Comparison of ENCODE assay signal across 11 cellular contexts in genomic region chr1:116311756-116312691, GRCh38.
DNase-seq lines count a peak whose midpoint lies in the region; ATAC-seq and TF ChIP-seq lines count a peak whose summit lies in the region.
"Had no signal": no experiment of that assay in that cellular context is flagged by ENCODE, and none has a peak within 500 bp of the region (broad histone marks: within the 10 kb centered on the region; RNA-seq: fewer than 3 reads in every experiment).

No MANE protein-coding gene starts in this region.

- intact Hi-C loops in left lung (cut with DNase I) (no loop called here), uterus (cut with DNase I; ENCODE audit: low total_unique reads) (no loop called here)

- TF ChIP-seq POLR2A in suprapubic skin (IDR thresholded peaks at IDR 0.05) (no peak), uterus (IDR thresholded peaks at IDR 0.05) (no peak)

- H3K36me3 ChIP-seq in SJCRH30 (no peaks in the 10 kb centered on the region), left lung (no peaks in the 10 kb centered on the region), suprapubic skin (no peaks in the 10 kb centered on the region), uterus (no peaks in the 10 kb centered on the region)

- H3K4me1 ChIP-seq in SJCRH30 (peaks cover 15% of the 10 kb centered on the region), left lung (peaks cover 5 to 10% of the 10 kb centered on the region in 2 donors), suprapubic skin (peaks cover 47% of the 10 kb centered on the region), uterus (no peaks in the 10 kb centered on the region)

- no peak overlapping the region for H3K4me3 ChIP-seq in SJCRH30
- no peak overlapping the region for H3K4me3 ChIP-seq in left lung
- no peak overlapping the region for H3K4me3 ChIP-seq in suprapubic skin
- H3K4me3 ChIP-seq in uterus = no peak overlapping the region
- H3K4me3 ChIP-seq: testis had no signal

- in situ Hi-C loops in KBM-7 (cut with MboI; ENCODE audit: low pct_unique_long_range_greater_than_20kb, low sequenced_read_pairs) = no loop called here

- TF ChIP-seq EP300 in suprapubic skin (IDR thresholded peaks at IDR 0.05) = no peak

- H3K27me3 ChIP-seq in SJCRH30 = no peaks in the 10 kb centered on the region
- no peaks in the 10 kb centered on the region for H3K27me3 ChIP-seq in left lung
- no peaks in the 10 kb centered on the region for H3K27me3 ChIP-seq in suprapubic skin
- H3K27me3 ChIP-seq in uterus = no peaks in the 10 kb centered on the region
- H3K27me3 ChIP-seq: testis had no signal

- peak; percentile 74 for ATAC-seq in left lung

- no peak overlapping the region; the same call in 1 of the 2 replicates for H3K27ac ChIP-seq in SJCRH30
- H3K27ac ChIP-seq in left lung = peak overlapping the region; percentile 30 to 40
- H3K27ac ChIP-seq in suprapubic skin = peak overlapping the region; percentile 72
- H3K27ac ChIP-seq in uterus = no peak overlapping the region
- H3K27ac ChIP-seq: testis had no signal

- DNase-seq in NCI-H2081 (lab: John Stamatoyannopoulos, UW) (peak; percentile 24 to 58), NCI-H2081 treated with DMSO at 0.1 percent for 48 hours (lab: John Stamatoyannopoulos, UW) (no peak), SJCRH30 (peak; percentile 48 to 82), left lung (peak in 1 of 2 donors; percentile 48), suprapubic skin (ENCODE audit: low spot score in 2 of 2) (no peak), uterus (no peak), KBM-7 (no peak), GOT3 (lab: John Stamatoyannopoulos, UW) (no peak)
- DNase-seq: activated T-cell treated with anti-CD3 and anti-CD28 coated beads for 4 hours, cerebellar nuclear complex, testis had no signal

- no peaks in the 10 kb centered on the region for H3K9me3 ChIP-seq in SJCRH30 (replicated peaks)
- H3K9me3 ChIP-seq in left lung = no peaks in the 10 kb centered on the region
- H3K9me3 ChIP-seq in suprapubic skin = no peaks in the 10 kb centered on the region
- H3K9me3 ChIP-seq in uterus = no peaks in the 10 kb centered on the region
- H3K9me3 ChIP-seq: testis had no signal

- no peak for TF ChIP-seq CTCF in left lung (IDR thresholded peaks at IDR 0.05)
- no peak for TF ChIP-seq CTCF in suprapubic skin (IDR thresholded peaks at IDR 0.05)
- TF ChIP-seq CTCF in uterus (IDR thresholded peaks at IDR 0.05) = no peak

- 56% methylated on average over 15 of the region's 15 CpGs for WGBS in suprapubic skin

Comparison
In these comparisons a context has a peak if more than half of its experiments do, and no peak if none do; other contexts are left out.
1. DNase-seq: peak in NCI-H2081 (2 of 2) and SJCRH30 (2 of 2); none in NCI-H2081 treated with DMSO at 0.1 percent for 48 hours (single experiment), suprapubic skin (0 of 2), uterus (0 of 2), KBM-7 (single experiment) and GOT3 (single experiment).
2. H3K27ac ChIP-seq: peak in left lung (2 of 2) and suprapubic skin (single experiment); none in SJCRH30 (single experiment) and uterus (0 of 2).